In the genomic region with DNA sequence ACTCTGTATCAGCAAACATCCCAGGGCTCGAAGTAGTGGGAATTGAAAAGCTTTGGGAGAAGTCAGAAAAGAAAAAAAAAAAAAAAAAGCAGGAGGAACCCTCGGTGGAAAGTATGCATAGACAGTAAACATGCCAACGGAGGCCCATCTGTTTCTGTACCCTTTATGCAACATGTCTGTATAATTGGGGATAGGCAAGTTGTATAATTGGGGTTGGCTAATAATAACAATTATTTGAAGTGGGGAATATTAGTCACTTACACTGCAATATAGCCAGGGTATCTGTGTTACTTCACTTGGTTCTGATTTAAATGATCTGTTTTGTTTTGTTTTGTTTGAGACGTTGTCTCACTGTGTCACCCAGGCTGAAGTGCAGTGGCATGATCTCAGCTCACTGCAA, we compare ENCODE assay signal across 39 cellular contexts. TPM values are rescaled to one million over a fixed set of nuclear protein-coding genes. Genes with fewer than 3 reads are reported as not detected.
"Had no signal": no experiment of that assay in that cellular context is flagged by ENCODE, and none has a peak within 500 bp of the region (broad histone marks: within the 10 kb centered on the region; RNA-seq: fewer than 3 reads in every experiment).

No MANE protein-coding gene starts in this region.

- H3K4me3 ChIP-seq: MG63 had no signal

- DNase-seq: Karpas-422, Kasumi-1, MG63, MM.1S, MV-4-11, NCI-H1048, NCI-H1092, NCI-H1092 treated with DMSO at 0.1 percent for 48 hours, NCI-H1105, NCI-H1105 treated with DMSO at 0.1 percent for 48 hours, NCI-H1417, NCI-H1417 treated with DMSO at 0.1 percent for 48 hours, NCI-H1436, NCI-H1436 treated with DMSO at 0.1 percent for 48 hours, NCI-H146, NCI-H1694, NCI-H1694 treated with DMSO at 0.1 percent for 48 hours, NCI-H187, NCI-H187 treated with DMSO at 0.1 percent for 48 hours, NCI-H1930, NCI-H2029, NCI-H2029 treated with DMSO at 0.1 percent for 48 hours, NCI-H2081, NCI-H2081 treated with DMSO at 0.1 percent for 48 hours, NCI-H2107, NCI-H2227 treated with DMSO at 0.1 percent for 48 hours, NCI-H226, NCI-H345, NCI-H446, NCI-H446 treated with DMSO at 0.1 percent for 48 hours, NCI-H510A, NCI-H510A treated with DMSO at 0.1 percent for 48 hours, NCI-H524, NCI-H524 treated with DMSO at 0.1 percent for 48 hours, NCI-H526 had no signal

- H3K36me3 ChIP-seq: MG63 had no signal

RNA-seq across cellular contexts. Expression of a gene that starts 12.1 kb away (rescaled TPM):
- total RNA-seq: LHCN-M2, M059J, MCF 10A had no signal

RNA-seq across cellular contexts. Expression of a gene that starts 30.0 kb away (rescaled TPM):
- total RNA-seq: LHCN-M2, M059J, MCF 10A, NCI-H460 had no signal
